ENCODE assay signal across 8 cellular contexts in genomic region chr14:88551936-88552565, GRCh38. TPM values are rescaled to one million over a fixed set of nuclear protein-coding genes. Genes with fewer than 3 reads are reported as not detected.
DNase-seq lines count a peak whose midpoint lies in the region; FAIRE-seq and TF ChIP-seq lines count a peak whose summit lies in the region.

No MANE protein-coding gene starts in this region.

- H3K4me1 Mint-ChIP-seq in H9: peaks cover 25 to 26% of the 10 kb centered on the region in 2 experiments
- peaks cover 26% of the 10 kb centered on the region for H3K4me1 Mint-ChIP-seq in activated naive CD8-positive, alpha-beta T cell (ENCODE audit: low read depth)

- no peak overlapping the region for H4K91ac ChIP-seq in H9 (ENCODE audit: insufficient read length, low read depth, low read length)

- no peak overlapping the region for H4K8ac ChIP-seq in H9 (replicated peaks; ENCODE audit: insufficient read length, low read depth, low read length)

- H2BK5ac ChIP-seq in H9 (ENCODE audit: insufficient read length, low read length): no peak overlapping the region

- H3K4me1 ChIP-seq in H9 (ENCODE audit: insufficient read depth, low read length): no peaks in the 10 kb centered on the region
- peaks cover 92% of the 10 kb centered on the region for H3K4me1 ChIP-seq in left ventricle myocardium inferior
- peaks cover 14% of the 10 kb centered on the region for H3K4me1 ChIP-seq in HAP-1

- no peak overlapping the region for H4K5ac ChIP-seq in H9 (ENCODE audit: insufficient read length, low read depth, low read length)

- H3K9ac ChIP-seq in H9 (ENCODE audit: extremely low read depth, insufficient read length, low read length): no peak overlapping the region

- H2BK15ac ChIP-seq in H9 (ENCODE audit: low read depth, low read length): no peak overlapping the region

- no peak overlapping the region for H2AFZ ChIP-seq in H9 (ENCODE audit: low read length)

- H3K9me3 Mint-ChIP-seq in H9: no peaks in the 10 kb centered on the region; a peak in 1 of 5 replicates
- H3K9me3 Mint-ChIP-seq in activated naive CD8-positive, alpha-beta T cell (ENCODE audit: low read depth): no peaks in the 10 kb centered on the region

- no peak overlapping the region for H2AK5ac ChIP-seq in H9 (ENCODE audit: insufficient read length, low read length)

- peaks cover 27% of the 10 kb centered on the region for H3K36me3 ChIP-seq in left ventricle myocardium inferior
- no peaks in the 10 kb centered on the region; the same call in 1 of the 2 replicates for H3K36me3 ChIP-seq in HAP-1 (replicated peaks)

- H3K36me3 Mint-ChIP-seq in H9 (ENCODE audit: insufficient read depth in 1 of 3, low read depth in 3 of 3): peaks cover 2 to 27% (median 21%) of the 10 kb centered on the region in 3 experiments; a peak in 5 of 7 replicates
- H3K36me3 Mint-ChIP-seq in activated naive CD8-positive, alpha-beta T cell: no peaks in the 10 kb centered on the region

- WGBS in H9 (ENCODE audit: extremely low coverage, insufficient read length, low lambda C conversion rate): no CpG with 5 or more reads among the region's 27 CpGs

- no peak overlapping the region for H3K4ac ChIP-seq in H9 (ENCODE audit: low read depth, low read length)

- no peaks in the 10 kb centered on the region for H3K79me2 ChIP-seq in H9 (ENCODE audit: insufficient read depth, low read length)

- peak overlapping the region in 1 of 3 experiments; percentile 77; a peak in 1 of 7 replicates for H3K27ac Mint-ChIP-seq in H9
- H3K27ac Mint-ChIP-seq in activated naive CD8-positive, alpha-beta T cell: no peak overlapping the region

- peaks cover 13% of the 10 kb centered on the region for H3K23me2 ChIP-seq in H9 (ENCODE audit: insufficient read length, low read depth, low read length, poor library complexity, severe bottlenecking)

- no peak for TF ChIP-seq POLR2A in GM12891 (IDR thresholded peaks at IDR 0.05; ENCODE audit: low read depth, low read length)

- FAIRE-seq in GM12891 (lab: Jason Lieb, UNC): no peak

- in situ Hi-C loops in HAP-1 (cut with MboI; ENCODE audit: low sequenced_read_pairs): no loop called here

- H3K4me3 Mint-ChIP-seq in H9: peak overlapping the region; percentile 58 to 74
- peak overlapping the region; percentile 81 for H3K4me3 Mint-ChIP-seq in activated naive CD8-positive, alpha-beta T cell

- DNase-seq in H9 (peak; percentile 54), left ventricle myocardium inferior (no peak), pons (ENCODE audit: low spot score) (peak; percentile 42), HAP-1 (ENCODE audit: low spot score in 2 of 2) (no peak), foreskin melanocyte (no peak), NCI-H146 treated with DMSO at 0.1 percent for 48 hours (lab: John Stamatoyannopoulos, UW; ENCODE audit: unreplicated experiment) (no peak), GM12891 (ENCODE audit: insufficient read length, low spot score) (no peak)

- H3K27ac ChIP-seq in H9 (ENCODE audit: insufficient read length, low read depth, low read length) (no peak overlapping the region), left ventricle myocardium inferior (replicated peaks) (peak overlapping the region; percentile 96)

- no peak overlapping the region for H2BK20ac ChIP-seq in H9 (ENCODE audit: low read depth, low read length, poor library complexity, severe bottlenecking)

- no peak overlapping the region for H3K18ac ChIP-seq in H9 (ENCODE audit: insufficient read length, low read depth, low read length)

- no peak overlapping the region for H3K23ac ChIP-seq in H9 (ENCODE audit: insufficient read length, low read depth, low read length)

- TF ChIP-seq CTCF in H9 (conservative IDR thresholded peaks at IDR 0.05) (no peak), left ventricle myocardium inferior (IDR thresholded peaks at IDR 0.05; ENCODE audit: borderline replicate concordance) (no peak)

- H3K4me3 ChIP-seq in left ventricle myocardium inferior (peak overlapping the region; percentile 83), HAP-1 (no peak overlapping the region)

- no peaks in the 10 kb centered on the region for H4K20me1 ChIP-seq in H9 (ENCODE audit: control insufficient read depth, insufficient read depth, insufficient read length)

- H3K14ac ChIP-seq in H9 (ENCODE audit: insufficient read depth, low read length): no peak overlapping the region

- H3K9me3 ChIP-seq in H9 (ENCODE audit: control insufficient read depth, low read depth, low read length) (no peaks in the 10 kb centered on the region), left ventricle myocardium inferior (replicated peaks) (no peaks in the 10 kb centered on the region), HAP-1 (no peaks in the 10 kb centered on the region)

- no peak overlapping the region for H2BK120ac ChIP-seq in H9 (ENCODE audit: low read depth, low read length, poor library complexity, severe bottlenecking)

- H2BK12ac ChIP-seq in H9 (ENCODE audit: insufficient read length, low read depth, low read length): no peak overlapping the region

- H3T11ph ChIP-seq in H9 (ENCODE audit: low read length): no peak overlapping the region

- no peaks in the 10 kb centered on the region for H3K27me3 ChIP-seq in H9 (ENCODE audit: insufficient read depth, low read length)
- H3K27me3 ChIP-seq in left ventricle myocardium inferior (ENCODE audit: low read depth): no peaks in the 10 kb centered on the region
- peaks cover 10% of the 10 kb centered on the region for H3K27me3 ChIP-seq in HAP-1 (ENCODE audit: low read depth)

- no peak overlapping the region for H3K56ac ChIP-seq in H9 (ENCODE audit: insufficient read length, low read depth, low read length)

- peaks cover 2% of the 10 kb centered on the region; the same call in 1 of the 2 replicates for H3K27me3 Mint-ChIP-seq in H9 (ENCODE audit: low read depth)
- H3K27me3 Mint-ChIP-seq in activated naive CD8-positive, alpha-beta T cell: peaks cover 30% of the 10 kb centered on the region

- H3K4me2 ChIP-seq in H9 (ENCODE audit: insufficient read depth, insufficient read length, low read length): peak overlapping the region; percentile 34

- no peaks in the 10 kb centered on the region for H3K79me1 ChIP-seq in H9 (ENCODE audit: insufficient read depth, low read depth, low read length, poor library complexity, severe bottlenecking)

- intact Hi-C loops in left ventricle myocardium inferior (cut with micrococcal nuclease): no loop called here

TF ChIP-seq in GM12891, 5 proteins besides CTCF, POLR2A, EP300 and RAD21:
- no peak for TF ChIP-seq POLR2AphosphoS5 (IDR thresholded peaks at IDR 0.05; ENCODE audit: low read depth, low read length)
- TF ChIP-seq PAX5 (IDR thresholded peaks at IDR 0.05; ENCODE audit: insufficient read depth, low read length, severe bottlenecking): no peak
- no peak for TF ChIP-seq TAF1 (IDR thresholded peaks at IDR 0.05; ENCODE audit: low read depth, low read length)
- TF ChIP-seq POU2F2 (IDR thresholded peaks at IDR 0.05; ENCODE audit: low read depth, low read length): no peak

RNA-seq across cellular contexts. Expression of gene PTPN21, which starts 2.8 kb away (rescaled TPM):
- total RNA-seq in H9 (2021) (12.9 and 14.3 TPM in 2 replicates), left ventricle myocardium inferior (42.3 TPM)
- 0.42 TPM for polyA plus RNA-seq in GM12891 (2012; ENCODE audit: low read depth, missing spikeins)

RNA-seq across cellular contexts. Expression of gene ZC3H14, which starts 10.8 kb away (rescaled TPM):
- 90.6 and 93.4 TPM in 2 replicates for total RNA-seq in H9 (2021)
- 44.1 TPM for total RNA-seq in left ventricle myocardium inferior
- polyA plus RNA-seq in GM12891 (2012; ENCODE audit: low read depth, missing spikeins): 26.8 TPM

Comparison
In these comparisons a context has a peak if more than half of its experiments do, and no peak if none do; other contexts are left out.
1. DNase-seq: peak in H9 (single experiment) and pons (single experiment); none in left ventricle myocardium inferior (single experiment), HAP-1 (0 of 2), foreskin melanocyte (single experiment), NCI-H146 treated with DMSO at 0.1 percent for 48 hours (single experiment) and GM12891 (single experiment).